Comparison of ENCODE assay signal across 13 cellular contexts in genomic region chr17:36133629-36134259, GRCh38. TPM values are rescaled to one million over a fixed set of nuclear protein-coding genes. Genes with fewer than 3 reads are reported as not detected.
DNase-seq lines count a peak whose midpoint lies in the region; ATAC-seq and TF ChIP-seq lines count a peak whose summit lies in the region.
"Had no signal": no experiment of that assay in that cellular context is flagged by ENCODE, and none has a peak within 500 bp of the region (broad histone marks: within the 10 kb centered on the region; RNA-seq: fewer than 3 reads in every experiment).

No MANE protein-coding gene starts in this region.

- intact Hi-C loops in left colon (cut with DNase I, micrococcal nuclease), result no loop called here
- intact Hi-C loops in Right ventricle myocardium inferior (cut with DNase I), result no loop called here

- H3K4me3 Mint-ChIP-seq in activated naive CD4-positive, alpha-beta T cell treated with anti-CD3 and anti-CD28 coated beads, Interleukin-2, amount 10 ng/mL, durations not matched to agents 7 days and 5 days, result no peak overlapping the region
- H3K4me3 Mint-ChIP-seq: activated CD8-positive, alpha-beta T cell treated with anti-CD3 and anti-CD28 coated beads for 36 hours; stimulated activated naive CD8-positive, alpha-beta T cell treated with anti-CD3 and anti-CD28 coated beads, Interleukin-15, amount 100 ng/mL, for 72 hours had no signal

- in situ Hi-C loops in astrocyte of the spinal cord (cut with HindIII; ENCODE audit: low sequenced_read_pairs), result no loop called here

- H3K4me1 Mint-ChIP-seq in activated naive CD4-positive, alpha-beta T cell treated with anti-CD3 and anti-CD28 coated beads, Interleukin-2, amount 10 ng/mL, durations not matched to agents 7 days and 5 days, result no peaks in the 10 kb centered on the region

- H3K4me3 ChIP-seq in astrocyte of the spinal cord (ENCODE audit: low read depth, low read length), result no peak overlapping the region
- H3K4me3 ChIP-seq: K562 had no signal

- CTCF ChIA-PET in activated naive CD4-positive, alpha-beta T cell treated with anti-CD3 and anti-CD28 coated beads, Interleukin-2, amount 10 ng/mL, durations not matched to agents 7 days and 5 days (lab: Charles Lee), result interaction anchor here (1.0 to 2.7 kb wide), 4 partner anchors 13 to 165 kb away, joined by 3 to 15 read pairs (median 6); no protein-coding TSS in a partner anchor

- H3K36me3 Mint-ChIP-seq in activated naive CD4-positive, alpha-beta T cell treated with anti-CD3 and anti-CD28 coated beads, Interleukin-2, amount 10 ng/mL, durations not matched to agents 7 days and 5 days, result no peaks in the 10 kb centered on the region

- TF ChIP-seq CTCF in astrocyte of the spinal cord (IDR thresholded peaks at IDR 0.05; ENCODE audit: low read depth, low read length), result no peak

- ATAC-seq in left colon, result peak; percentile 66
- ATAC-seq in GM19397 (IDR thresholded peaks at IDR 0.05; ENCODE audit: unreplicated experiment), result no peak
- ATAC-seq in Right ventricle myocardium inferior, result no peak
- ATAC-seq: activated CD8-positive, alpha-beta T cell treated with anti-CD3 and anti-CD28 coated beads for 36 hours; K562; stimulated activated naive CD8-positive, alpha-beta T cell treated with anti-CD3 and anti-CD28 coated beads, Interleukin-15, amount 100 ng/mL, for 72 hours had no signal

- no peaks in the 10 kb centered on the region for H3K9me3 Mint-ChIP-seq in activated naive CD4-positive, alpha-beta T cell treated with anti-CD3 and anti-CD28 coated beads, Interleukin-2, amount 10 ng/mL, durations not matched to agents 7 days and 5 days
- H3K9me3 Mint-ChIP-seq: activated T-helper 2 cell treated with anti-CD3 and anti-CD28 coated beads, Interferon-gamma antibody, Interleukin-2, Interleukin-4, amounts not matched to agents 10 μg/mL and 5 μg/mL and 100 μg/mL, durations not matched to agents 14 hours and 24 hours and 36 hours had no signal

- DNase-seq in Ammon's horn (ENCODE audit: low spot score) (peak; percentile 37), HuH-7.5 (ENCODE audit: low spot score) (peak; percentile 16), astrocyte of the spinal cord (ENCODE audit: low read depth, low spot score) (peak; percentile 78), left colon (peak in 1 of 2 donors; percentile 74), NCI-H510A treated with DMSO at 0.1 percent for 48 hours (lab: John Stamatoyannopoulos, UW) (no peak), Right ventricle myocardium inferior (ENCODE audit: missing footprints) (no peak)
- no peak for DNase-seq in activated naive CD4-positive, alpha-beta T cell treated with anti-CD3 and anti-CD28 coated beads, Interleukin-2, amount 10 ng/mL, durations not matched to agents 7 days and 5 days
- DNase-seq: activated CD8-positive, alpha-beta T cell treated with anti-CD3 and anti-CD28 coated beads for 36 hours; anterior cingulate cortex; stimulated activated naive CD8-positive, alpha-beta T cell treated with anti-CD3 and anti-CD28 coated beads, Interleukin-15, amount 100 ng/mL, for 72 hours had no signal

- peaks cover 19% of the 10 kb centered on the region for H3K27me3 Mint-ChIP-seq in activated naive CD4-positive, alpha-beta T cell treated with anti-CD3 and anti-CD28 coated beads, Interleukin-2, amount 10 ng/mL, durations not matched to agents 7 days and 5 days

- H3K27ac Mint-ChIP-seq in activated naive CD4-positive, alpha-beta T cell treated with anti-CD3 and anti-CD28 coated beads, Interleukin-2, amount 10 ng/mL, durations not matched to agents 7 days and 5 days, result no peak overlapping the region
- H3K27ac Mint-ChIP-seq: activated CD8-positive, alpha-beta T cell treated with anti-CD3 and anti-CD28 coated beads for 36 hours; activated T-helper 2 cell treated with anti-CD3 and anti-CD28 coated beads, Interferon-gamma antibody, Interleukin-2, Interleukin-4, amounts not matched to agents 10 μg/mL and 5 μg/mL and 100 μg/mL, durations not matched to agents 14 hours and 24 hours and 36 hours; stimulated activated naive CD8-positive, alpha-beta T cell treated with anti-CD3 and anti-CD28 coated beads, Interleukin-15, amount 100 ng/mL, for 72 hours had no signal

RNA-seq across cellular contexts. Expression of gene CCL4, which starts 30.1 kb away (rescaled TPM):
- total RNA-seq in left colon (1 to 10 TPM; 2.2 to 4.5 TPM), Right ventricle myocardium inferior (0.92 TPM)

RNA-seq across cellular contexts. Expression of gene TBC1D3B, which starts 42.7 kb away (rescaled TPM):
- total RNA-seq in left colon, result 1 to 10 TPM; 7.4 to 8.9 TPM
- 4.0 TPM for total RNA-seq in Right ventricle myocardium inferior

RNA-seq across cellular contexts. Expression of gene CCL3, which starts 43.8 kb away (rescaled TPM):
- total RNA-seq in left colon (1 to 10 TPM; 2.0 to 4.2 TPM), Right ventricle myocardium inferior (not detected)

Comparison
In these comparisons a context has a peak if more than half of its experiments do, and no peak if none do; other contexts are left out.
1. DNase-seq: peak in Ammon's horn (single experiment), HuH-7.5 (single experiment) and astrocyte of the spinal cord (single experiment); none in NCI-H510A treated with DMSO at 0.1 percent for 48 hours (single experiment), activated naive CD4-positive, alpha-beta T cell treated with anti-CD3 and anti-CD28 coated beads, Interleukin-2, amount 10 ng/mL, durations not matched to agents 7 days and 5 days (single experiment) and Right ventricle myocardium inferior (single experiment).